Comparison of ENCODE assay signal across 28 cellular contexts in genomic region chr4:788636-789297, GRCh38. TPM values are rescaled to one million over a fixed set of nuclear protein-coding genes. Genes with fewer than 3 reads are reported as not detected.
A peak's percentile ranks its signal among the peaks of the same experiment; 100 is the strongest.
DNase-seq lines count a peak whose midpoint lies in the region; ATAC-seq and TF ChIP-seq lines count a peak whose summit lies in the region.
"Had no signal": no experiment of that assay in that cellular context is flagged by ENCODE, and none has a peak within 500 bp of the region (broad histone marks: within the 10 kb centered on the region; RNA-seq: fewer than 3 reads in every experiment).

No MANE protein-coding gene starts in this region.

- H3K27me3 ChIP-seq in right lobe of liver (no peaks in the 10 kb centered on the region), testis (no peaks in the 10 kb centered on the region)

- peak; percentile 88 to 94 (median 90) for ATAC-seq in right lobe of liver
- ATAC-seq in GM19023 (IDR thresholded peaks at IDR 0.05; ENCODE audit: unreplicated experiment) = no peak
- no peak for ATAC-seq in GM19324 (IDR thresholded peaks at IDR 0.05; ENCODE audit: low FRiP score, unreplicated experiment)
- ATAC-seq: activated CD8-positive, alpha-beta T cell treated with anti-CD3 and anti-CD28 coated beads, Interleukin-2, amount 10 ng/mL, durations not matched to agents 7 days and 5 days; CD8-positive, alpha-beta T cell; gastroesophageal sphincter; PC-3; stimulated activated naive B cell treated with anti-CD40 and anti-IgM and Interleukin-4, amounts not matched to agents 10 μg/mL and 1 μg/mL and 100 μg/mL, for 72 hours had no signal

- no peaks in the 10 kb centered on the region for H3K9me3 Mint-ChIP-seq in chondrocyte (ENCODE audit: low read depth)
- H3K9me3 Mint-ChIP-seq: CD8-positive, alpha-beta T cell; mesothelial cell of epicardium; stimulated activated naive B cell treated with anti-CD40 and anti-IgM and Interleukin-4, amounts not matched to agents 10 μg/mL and 1 μg/mL and 100 μg/mL, for 72 hours had no signal

- DNase-seq in activated effector memory CD4-positive, alpha-beta T cell treated with anti-CD3 and anti-CD28 coated beads, Interleukin-2, amount 50 U/mL, for 16 hours = peak; percentile 56
- DNase-seq in activated effector memory CD4-positive, alpha-beta T cell treated with Interleukin-2 at 50 U/mL for 16 hours = no peak
- DNase-seq in chondrocyte (ENCODE audit: low spot score) (peak; percentile 85), right lobe of liver (peak; percentile 93 to 96 (median 95)), testis (peak; percentile 69), AML-193 (lab: John Stamatoyannopoulos, UW) (no peak)
- DNase-seq: activated CD8-positive, alpha-beta T cell treated with anti-CD3 and anti-CD28 coated beads, Interleukin-2, amount 10 ng/mL, durations not matched to agents 7 days and 5 days; activated naive CD4-positive, alpha-beta T cell treated with anti-CD3 and anti-CD28 coated beads, Interleukin-2, amount 50 U/mL, for 16 hours; amniotic stem cell; CD8-positive, alpha-beta T cell; hippocampal formation; Karpas-422; NCI-H1436; NCI-H2081; NCI-H2227 treated with DMSO at 0.1 percent for 48 hours; NCI-H526 treated with DMSO at 0.1 percent for 48 hours; NK-92 treated with Interleukin-12 subunit alpha and Interleukin-12 subunit beta, amount 100 ng/mL, for 24 hours; PC-3; stimulated activated CD4-positive, alpha-beta T cell treated with anti-CD3 and anti-CD28 coated beads, Interleukin-15, amount 100 ng/mL, for 24 hours; stimulated activated naive B cell treated with anti-CD40 and anti-IgM and Interleukin-4, amounts not matched to agents 10 μg/mL and 1 μg/mL and 100 μg/mL, for 72 hours; upper lobe of left lung had no signal

- H3K4me3 Mint-ChIP-seq in chondrocyte (ENCODE audit: unreplicated experiment) = no peak overlapping the region
- H3K4me3 Mint-ChIP-seq: activated CD8-positive, alpha-beta T cell treated with anti-CD3 and anti-CD28 coated beads, Interleukin-2, amount 10 ng/mL, durations not matched to agents 7 days and 5 days; CD8-positive, alpha-beta T cell; mesothelial cell of epicardium; stimulated activated naive B cell treated with anti-CD40 and anti-IgM and Interleukin-4, amounts not matched to agents 10 μg/mL and 1 μg/mL and 100 μg/mL, for 72 hours had no signal

- TF ChIP-seq POLR2A in right lobe of liver (IDR thresholded peaks at IDR 0.05) = no peak
- no peak for TF ChIP-seq POLR2A in testis (IDR thresholded peaks at IDR 0.05)

- peak overlapping the region in 1 of 3 donors; percentile 15 for H3K4me3 ChIP-seq in right lobe of liver
- H3K4me3 ChIP-seq in testis = no peak overlapping the region
- H3K4me3 ChIP-seq: gastroesophageal sphincter, HAP-1, prostate gland, upper lobe of left lung had no signal

- intact Hi-C loops in right lobe of liver (cut with DNase I) (no loop called here), testis (cut with DNase I; ENCODE audit: low total_unique reads) (no loop called here)

- no peaks in the 10 kb centered on the region for H3K36me3 Mint-ChIP-seq in chondrocyte (ENCODE audit: low read depth)
- H3K36me3 Mint-ChIP-seq: CD8-positive, alpha-beta T cell; mesothelial cell of epicardium had no signal

- H3K27ac Mint-ChIP-seq in chondrocyte (ENCODE audit: unreplicated experiment) = no peak overlapping the region
- H3K27ac Mint-ChIP-seq: activated CD8-positive, alpha-beta T cell treated with anti-CD3 and anti-CD28 coated beads, Interleukin-2, amount 10 ng/mL, durations not matched to agents 7 days and 5 days; CD8-positive, alpha-beta T cell; mesothelial cell of epicardium; stimulated activated naive B cell treated with anti-CD40 and anti-IgM and Interleukin-4, amounts not matched to agents 10 μg/mL and 1 μg/mL and 100 μg/mL, for 72 hours had no signal

- no peaks in the 10 kb centered on the region for H3K9me3 ChIP-seq in right lobe of liver
- no peaks in the 10 kb centered on the region for H3K9me3 ChIP-seq in testis
- H3K9me3 ChIP-seq: gastroesophageal sphincter, HAP-1, prostate gland, upper lobe of left lung had no signal

- no peak for TF ChIP-seq CTCF in chondrocyte (IDR thresholded peaks at IDR 0.05)
- TF ChIP-seq CTCF in right lobe of liver (IDR thresholded peaks at IDR 0.05) = no peak
- no peak for TF ChIP-seq CTCF in testis (IDR thresholded peaks at IDR 0.05)

- H3K4me1 ChIP-seq in right lobe of liver (peaks cover 0 to 25% (median 8%) of the 10 kb centered on the region in 4 donors), testis (peaks cover 15% of the 10 kb centered on the region)
- H3K4me1 ChIP-seq: HAP-1 had no signal

- WGBS in right lobe of liver (ENCODE audit: insufficient coverage, low coverage, low lambda C conversion rate, missing lambda C conversion rate) = 48% methylated on average over 4 of the region's 18 CpGs
- WGBS in testis, 2 donors = 63 to 65% methylated on average over 7 to 16 of the region's 18 CpGs

- H3K36me3 ChIP-seq in right lobe of liver = no peaks in the 10 kb centered on the region
- no peaks in the 10 kb centered on the region for H3K36me3 ChIP-seq in testis (ENCODE audit: low read depth, missing control alignments)
- H3K36me3 ChIP-seq: gastroesophageal sphincter, HAP-1, prostate gland, upper lobe of left lung had no signal

- peaks cover 3% of the 10 kb centered on the region for H3K4me1 Mint-ChIP-seq in chondrocyte (ENCODE audit: low read depth)

- H3K27ac ChIP-seq in right lobe of liver = peak overlapping the region; percentile 33 to 60 (median 51)
- H3K27ac ChIP-seq in testis = no peak overlapping the region
- H3K27ac ChIP-seq: prostate gland, upper lobe of left lung had no signal

- H3K27me3 Mint-ChIP-seq in chondrocyte (ENCODE audit: low read depth) = peaks cover 10% of the 10 kb centered on the region

RNA-seq across cellular contexts. Expression of gene CPLX1, which starts 37.2 kb away (rescaled TPM):
- total RNA-seq in chondrocyte (not detected in 3 replicates), right lobe of liver (1 to 10 TPM in 5 of 6 experiments, under 1 TPM in 1; 0.86 to 3.7 (median 2.4) TPM), testis (1 to 10 TPM; 5.5 to 8.2 TPM)
- 4.4 TPM for polyA plus RNA-seq in testis (ENCODE audit: insufficient read depth, low read depth, low replicate concordance)
- total RNA-seq: Daoy had no signal

Comparison
In these comparisons a context has a peak if more than half of its experiments do, and no peak if none do; other contexts are left out.
1. DNase-seq: peak in activated effector memory CD4-positive, alpha-beta T cell treated with anti-CD3 and anti-CD28 coated beads, Interleukin-2, amount 50 U/mL, for 16 hours (single experiment), chondrocyte (single experiment), right lobe of liver (3 of 3) and testis (single experiment); none in activated effector memory CD4-positive, alpha-beta T cell treated with Interleukin-2 at 50 U/mL for 16 hours (single experiment) and AML-193 (0 of 2).
2. ATAC-seq: peak in right lobe of liver (4 of 4); none in GM19023 (single experiment) and GM19324 (single experiment).
3. H3K27ac ChIP-seq: peak in right lobe of liver (3 of 3); none in testis (0 of 2).